Comparison of ENCODE assay signal across 2 cellular contexts in genomic region chr6:167649486-167649885, GRCh38.
TF ChIP-seq lines count a peak whose summit lies in the region.

No MANE protein-coding gene starts in this region.

TF ChIP-seq in GM23338, 12 proteins besides CTCF, POLR2A, EP300 and RAD21 (continued from another document):
- no peak for TF ChIP-seq ETS1 (IDR thresholded peaks at IDR 0.05)
- TF ChIP-seq, protein P1, sequence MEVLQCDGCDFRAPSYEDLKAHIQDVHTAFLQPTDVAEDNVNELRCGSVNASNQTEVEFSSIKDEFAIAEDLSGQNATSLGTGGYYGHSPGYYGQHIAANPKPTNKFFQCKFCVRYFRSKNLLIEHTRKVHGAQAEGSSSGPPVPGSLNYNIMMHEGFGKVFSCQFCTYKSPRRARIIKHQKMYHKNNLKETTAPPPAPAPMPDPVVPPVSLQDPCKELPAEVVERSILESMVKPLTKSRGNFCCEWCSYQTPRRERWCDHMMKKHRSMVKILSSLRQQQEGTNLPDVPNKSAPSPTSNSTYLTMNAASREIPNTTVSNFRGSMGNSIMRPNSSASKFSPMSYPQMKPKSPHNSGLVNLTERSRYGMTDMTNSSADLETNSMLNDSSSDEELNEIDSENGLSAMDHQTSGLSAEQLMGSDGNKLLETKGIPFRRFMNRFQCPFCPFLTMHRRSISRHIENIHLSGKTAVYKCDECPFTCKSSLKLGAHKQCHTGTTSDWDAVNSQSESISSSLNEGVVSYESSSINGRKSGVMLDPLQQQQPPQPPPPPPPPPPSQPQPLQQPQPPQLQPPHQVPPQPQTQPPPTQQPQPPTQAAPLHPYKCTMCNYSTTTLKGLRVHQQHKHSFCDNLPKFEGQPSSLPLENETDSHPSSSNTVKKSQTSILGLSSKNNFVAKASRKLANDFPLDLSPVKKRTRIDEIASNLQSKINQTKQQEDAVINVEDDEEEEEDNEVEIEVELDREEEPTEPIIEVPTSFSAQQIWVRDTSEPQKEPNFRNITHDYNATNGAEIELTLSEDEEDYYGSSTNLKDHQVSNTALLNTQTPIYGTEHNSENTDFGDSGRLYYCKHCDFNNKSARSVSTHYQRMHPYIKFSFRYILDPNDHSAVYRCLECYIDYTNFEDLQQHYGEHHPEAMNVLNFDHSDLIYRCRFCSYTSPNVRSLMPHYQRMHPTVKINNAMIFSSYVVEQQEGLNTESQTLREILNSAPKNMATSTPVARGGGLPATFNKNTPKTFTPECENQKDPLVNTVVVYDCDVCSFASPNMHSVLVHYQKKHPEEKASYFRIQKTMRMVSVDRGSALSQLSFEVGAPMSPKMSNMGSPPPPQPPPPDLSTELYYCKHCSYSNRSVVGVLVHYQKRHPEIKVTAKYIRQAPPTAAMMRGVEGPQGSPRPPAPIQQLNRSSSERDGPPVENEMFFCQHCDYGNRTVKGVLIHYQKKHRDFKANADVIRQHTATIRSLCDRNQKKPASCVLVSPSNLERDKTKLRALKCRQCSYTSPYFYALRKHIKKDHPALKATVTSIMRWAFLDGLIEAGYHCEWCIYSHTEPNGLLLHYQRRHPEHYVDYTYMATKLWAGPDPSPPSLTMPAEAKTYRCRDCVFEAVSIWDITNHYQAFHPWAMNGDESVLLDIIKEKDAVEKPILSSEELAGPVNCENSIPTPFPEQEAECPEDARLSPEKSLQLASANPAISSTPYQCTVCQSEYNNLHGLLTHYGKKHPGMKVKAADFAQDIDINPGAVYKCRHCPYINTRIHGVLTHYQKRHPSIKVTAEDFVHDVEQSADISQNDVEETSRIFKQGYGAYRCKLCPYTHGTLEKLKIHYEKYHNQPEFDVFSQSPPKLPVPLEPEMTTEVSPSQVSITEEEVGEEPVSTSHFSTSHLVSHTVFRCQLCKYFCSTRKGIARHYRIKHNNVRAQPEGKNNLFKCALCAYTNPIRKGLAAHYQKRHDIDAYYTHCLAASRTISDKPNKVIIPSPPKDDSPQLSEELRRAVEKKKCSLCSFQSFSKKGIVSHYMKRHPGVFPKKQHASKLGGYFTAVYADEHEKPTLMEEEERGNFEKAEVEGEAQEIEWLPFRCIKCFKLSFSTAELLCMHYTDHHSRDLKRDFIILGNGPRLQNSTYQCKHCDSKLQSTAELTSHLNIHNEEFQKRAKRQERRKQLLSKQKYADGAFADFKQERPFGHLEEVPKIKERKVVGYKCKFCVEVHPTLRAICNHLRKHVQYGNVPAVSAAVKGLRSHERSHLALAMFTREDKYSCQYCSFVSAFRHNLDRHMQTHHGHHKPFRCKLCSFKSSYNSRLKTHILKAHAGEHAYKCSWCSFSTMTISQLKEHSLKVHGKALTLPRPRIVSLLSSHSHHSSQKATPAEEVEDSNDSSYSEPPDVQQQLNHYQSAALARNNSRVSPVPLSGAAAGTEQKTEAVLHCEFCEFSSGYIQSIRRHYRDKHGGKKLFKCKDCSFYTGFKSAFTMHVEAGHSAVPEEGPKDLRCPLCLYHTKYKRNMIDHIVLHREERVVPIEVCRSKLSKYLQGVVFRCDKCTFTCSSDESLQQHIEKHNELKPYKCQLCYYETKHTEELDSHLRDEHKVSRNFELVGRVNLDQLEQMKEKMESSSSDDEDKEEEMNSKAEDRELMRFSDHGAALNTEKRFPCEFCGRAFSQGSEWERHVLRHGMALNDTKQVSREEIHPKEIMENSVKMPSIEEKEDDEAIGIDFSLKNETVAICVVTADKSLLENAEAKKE (CRISPR knock-in tag; IDR thresholded peaks at IDR 0.05) = no peak
- no peak for TF ChIP-seq EZH2 (IDR thresholded peaks at IDR 0.05; ENCODE audit: low read depth, unreplicated experiment)
- no peak for TF ChIP-seq CREB1 (CRISPR knock-in tag; IDR thresholded peaks at IDR 0.05; ENCODE audit: low read depth)
- TF ChIP-seq POLR2AphosphoS5 (IDR thresholded peaks at IDR 0.05; ENCODE audit: low read depth) = no peak
- no peak for TF ChIP-seq NANOG (IDR thresholded peaks at IDR 0.05; ENCODE audit: borderline replicate concordance)
- no peak for TF ChIP-seq REST (IDR thresholded peaks at IDR 0.05; ENCODE audit: unreplicated experiment)
- no peak for TF ChIP-seq STAT1 (IDR thresholded peaks at IDR 0.05; ENCODE audit: unreplicated experiment)
- TF ChIP-seq EZH2phosphoT487 (IDR thresholded peaks at IDR 0.05; ENCODE audit: unreplicated experiment) = no peak

TF ChIP-seq in K562, 482 proteins besides CTCF, POLR2A, EP300 and RAD21 (continued from another document):
- TF ChIP-seq, protein P2, sequence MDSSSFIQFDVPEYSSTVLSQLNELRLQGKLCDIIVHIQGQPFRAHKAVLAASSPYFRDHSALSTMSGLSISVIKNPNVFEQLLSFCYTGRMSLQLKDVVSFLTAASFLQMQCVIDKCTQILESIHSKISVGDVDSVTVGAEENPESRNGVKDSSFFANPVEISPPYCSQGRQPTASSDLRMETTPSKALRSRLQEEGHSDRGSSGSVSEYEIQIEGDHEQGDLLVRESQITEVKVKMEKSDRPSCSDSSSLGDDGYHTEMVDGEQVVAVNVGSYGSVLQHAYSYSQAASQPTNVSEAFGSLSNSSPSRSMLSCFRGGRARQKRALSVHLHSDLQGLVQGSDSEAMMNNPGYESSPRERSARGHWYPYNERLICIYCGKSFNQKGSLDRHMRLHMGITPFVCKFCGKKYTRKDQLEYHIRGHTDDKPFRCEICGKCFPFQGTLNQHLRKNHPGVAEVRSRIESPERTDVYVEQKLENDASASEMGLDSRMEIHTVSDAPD (CRISPR knock-in tag; IDR thresholded peaks at IDR 0.05) = no peak
- TF ChIP-seq, protein P3, sequence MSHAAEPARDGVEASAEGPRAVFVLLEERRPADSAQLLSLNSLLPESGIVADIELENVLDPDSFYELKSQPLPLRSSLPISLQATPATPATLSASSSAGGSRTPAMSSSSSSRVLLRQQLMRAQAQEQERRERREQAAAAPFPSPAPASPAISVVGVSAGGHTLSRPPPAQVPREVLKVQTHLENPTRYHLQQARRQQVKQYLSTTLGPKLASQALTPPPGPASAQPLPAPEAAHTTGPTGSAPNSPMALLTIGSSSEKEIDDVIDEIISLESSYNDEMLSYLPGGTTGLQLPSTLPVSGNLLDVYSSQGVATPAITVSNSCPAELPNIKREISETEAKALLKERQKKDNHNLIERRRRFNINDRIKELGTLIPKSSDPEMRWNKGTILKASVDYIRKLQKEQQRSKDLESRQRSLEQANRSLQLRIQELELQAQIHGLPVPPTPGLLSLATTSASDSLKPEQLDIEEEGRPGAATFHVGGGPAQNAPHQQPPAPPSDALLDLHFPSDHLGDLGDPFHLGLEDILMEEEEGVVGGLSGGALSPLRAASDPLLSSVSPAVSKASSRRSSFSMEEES (CRISPR knock-in tag; IDR thresholded peaks at IDR 0.05) = peak; percentile 81
- TF ChIP-seq CCNT2 (IDR thresholded peaks at IDR 0.05; ENCODE audit: borderline replicate concordance, extremely low read depth, insufficient read length, low read depth, low read length) = no peak
- peak; percentile 61; the same call in 1 of the 2 replicates for TF ChIP-seq TOE1 (IDR thresholded peaks at IDR 0.05; ENCODE audit: borderline replicate concordance)
- TF ChIP-seq TOE1 (CRISPR knock-in tag; IDR thresholded peaks at IDR 0.05; ENCODE audit: borderline replicate concordance, low read depth) = no peak
- TF ChIP-seq, protein P4, sequence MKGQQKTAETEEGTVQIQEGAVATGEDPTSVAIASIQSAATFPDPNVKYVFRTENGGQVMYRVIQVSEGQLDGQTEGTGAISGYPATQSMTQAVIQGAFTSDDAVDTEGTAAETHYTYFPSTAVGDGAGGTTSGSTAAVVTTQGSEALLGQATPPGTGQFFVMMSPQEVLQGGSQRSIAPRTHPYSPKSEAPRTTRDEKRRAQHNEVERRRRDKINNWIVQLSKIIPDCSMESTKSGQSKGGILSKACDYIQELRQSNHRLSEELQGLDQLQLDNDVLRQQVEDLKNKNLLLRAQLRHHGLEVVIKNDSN (CRISPR knock-in tag; IDR thresholded peaks at IDR 0.05) = peak; percentile 69
- TF ChIP-seq NFYB (IDR thresholded peaks at IDR 0.05; ENCODE audit: extremely low read depth, insufficient read length) = peak; percentile 84
- no peak for TF ChIP-seq ZBTB9 (CRISPR knock-in tag; IDR thresholded peaks at IDR 0.05)
- TF ChIP-seq, protein P5, sequence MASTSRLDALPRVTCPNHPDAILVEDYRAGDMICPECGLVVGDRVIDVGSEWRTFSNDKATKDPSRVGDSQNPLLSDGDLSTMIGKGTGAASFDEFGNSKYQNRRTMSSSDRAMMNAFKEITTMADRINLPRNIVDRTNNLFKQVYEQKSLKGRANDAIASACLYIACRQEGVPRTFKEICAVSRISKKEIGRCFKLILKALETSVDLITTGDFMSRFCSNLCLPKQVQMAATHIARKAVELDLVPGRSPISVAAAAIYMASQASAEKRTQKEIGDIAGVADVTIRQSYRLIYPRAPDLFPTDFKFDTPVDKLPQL (IDR thresholded peaks at IDR 0.05; ENCODE audit: extremely low read depth, insufficient read length) = no peak
- TF ChIP-seq RBM25 (IDR thresholded peaks at IDR 0.05; ENCODE audit: low read depth, low read length, severe bottlenecking) = peak; percentile 33
- peak; percentile 82 for TF ChIP-seq USF2 (CRISPR knock-in tag; IDR thresholded peaks at IDR 0.05)
